Comparison of ENCODE assay signal across 27 cellular contexts in the genomic region with DNA sequence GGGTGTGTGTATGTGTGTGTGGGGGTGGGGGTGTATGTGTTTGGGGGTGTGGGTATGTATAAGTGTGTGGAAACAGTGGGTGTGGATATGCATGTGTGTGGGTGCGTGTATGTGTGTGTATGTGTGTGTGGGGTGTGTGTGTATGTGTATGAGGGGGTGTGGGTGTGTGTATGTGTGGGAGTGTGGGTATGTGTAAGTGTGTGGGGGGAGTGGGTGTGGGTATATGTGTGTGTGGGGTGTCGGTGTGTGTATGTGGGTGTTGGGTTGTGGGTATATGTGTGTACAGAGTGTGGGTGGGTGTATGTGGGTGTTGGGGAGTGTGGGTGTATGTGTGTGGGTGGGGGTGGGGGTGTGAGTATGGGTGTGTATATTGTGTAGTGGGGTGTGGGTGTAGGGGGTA.
A peak's percentile ranks its signal among the peaks of the same experiment; 100 is the strongest.
DNase-seq lines count a peak whose midpoint lies in the region; ATAC-seq, FAIRE-seq and TF ChIP-seq lines count a peak whose summit lies in the region.
"Had no signal": no experiment of that assay in that cellular context is flagged by ENCODE, and none has a peak within 500 bp of the region (broad histone marks: within the 10 kb centered on the region; RNA-seq: fewer than 3 reads in every experiment).

No MANE protein-coding gene starts in this region.

- TF ChIP-seq POLR2A in K562 (conservative IDR thresholded peaks at IDR 0.05): no peak

- H3K9me1 ChIP-seq in K562 (ENCODE audit: control insufficient read depth, insufficient read depth, low read length): no peaks in the 10 kb centered on the region

- no peak for DNase-seq in K562 (ENCODE audit: extremely low read depth in 1 of 4, low spot score in 3 of 4)
- DNase-seq in naive thymus-derived CD4-positive, alpha-beta T cell: no peak
- DNase-seq in activated CD4-positive, alpha-beta T cell treated with anti-CD3 and anti-CD28 coated beads, Interleukin-2, amount 10 ng/mL, durations not matched to agents 7 days and 5 days: no peak
- no peak for DNase-seq in activated CD4-positive, alpha-beta T cell treated with anti-CD3 and anti-CD28 coated beads, Interleukin-2, amount 50 U/mL, for 48 hours
- DNase-seq in activated T-cell treated with anti-CD3 and anti-CD28 coated beads, Interleukin-2, amount 50 U/mL, for 48 hours: no peak
- DNase-seq: 8988T; ACHN; AML-193; BE2C; CD4-positive, alpha-beta T cell; CD8-positive, alpha-beta memory T cell; DMS 273 treated with DMSO at 0.1 percent for 48 hours; DMS79; GF-D8; GM23248; H9; HFFc6 had no signal

- H3K27ac ChIP-seq in HEK293 (ENCODE audit: extremely low read depth, low read depth, low read length): no peak overlapping the region
- H3K27ac ChIP-seq in K562 (ENCODE audit: extremely low read depth, low read depth, low read length): no peak overlapping the region
- H3K27ac ChIP-seq in naive thymus-derived CD4-positive, alpha-beta T cell (ENCODE audit: low read depth, low read length): no peak overlapping the region
- H3K27ac ChIP-seq: A549; BLaER1 treated with 17β-estradiol and CSF1 and Interleukin-3, amounts not matched to agents 10 nM and 100 nM; GM23248 had no signal

- no peak for TF ChIP-seq RAD21 in K562 (CRISPR knock-in tag; conservative IDR thresholded peaks at IDR 0.05 in 1 of 2, IDR thresholded peaks at IDR 0.05 in 1 of 2)

- H3K4me2 ChIP-seq in K562 (ENCODE audit: insufficient read depth, low read length): no peak overlapping the region
- H3K4me2 ChIP-seq: A549; BLaER1 treated with 17β-estradiol and CSF1 and Interleukin-3, amounts not matched to agents 10 nM and 100 nM had no signal

- intact Hi-C loops in K562 (cut with micrococcal nuclease): no loop called here
- intact Hi-C loops in naive thymus-derived CD4-positive, alpha-beta T cell (cut with micrococcal nuclease): no loop called here

- H3K36me3 ChIP-seq in HEK293 (ENCODE audit: control insufficient read depth in 2 of 2, insufficient read depth in 1 of 2, low read length in 2 of 2) (no peaks in the 10 kb centered on the region), K562 (ENCODE audit: control insufficient read depth, insufficient read depth, low read length) (no peaks in the 10 kb centered on the region)
- H3K36me3 ChIP-seq in naive thymus-derived CD4-positive, alpha-beta T cell (ENCODE audit: control insufficient read depth in 2 of 3, insufficient read depth in 3 of 3, low read length in 3 of 3): no peaks in the 10 kb centered on the region
- H3K36me3 ChIP-seq: BE2C; BLaER1 treated with 17β-estradiol and CSF1 and Interleukin-3, amounts not matched to agents 10 nM and 100 nM had no signal

- H2AFZ ChIP-seq in K562 (ENCODE audit: low read depth, low read length): no peak overlapping the region
- H2AFZ ChIP-seq: GM23248 had no signal

- in situ Hi-C loops in K562 (cut with MboI): no loop called here

- WGBS in K562 (ENCODE audit: insufficient coverage, low coverage, missing lambda C conversion rate): 10% methylated on average over 2 of the region's 2 CpGs

- H3K9ac ChIP-seq in K562 (ENCODE audit: insufficient read depth in 1 of 2, low read depth in 2 of 2, low read length in 2 of 2): no peak overlapping the region
- H3K9ac ChIP-seq: BLaER1 treated with 17β-estradiol and CSF1 and Interleukin-3, amounts not matched to agents 10 nM and 100 nM; GM23248 had no signal

- H3K27me3 ChIP-seq in K562 (ENCODE audit: control insufficient read depth in 2 of 2, insufficient read depth in 2 of 2, low read length in 2 of 2): no peaks in the 10 kb centered on the region
- H3K27me3 ChIP-seq in naive thymus-derived CD4-positive, alpha-beta T cell (ENCODE audit: control insufficient read depth in 2 of 2, insufficient read depth in 2 of 2, low read length in 2 of 2): no peaks in the 10 kb centered on the region
- H3K27me3 ChIP-seq: BE2C; BLaER1 treated with 17β-estradiol and CSF1 and Interleukin-3, amounts not matched to agents 10 nM and 100 nM had no signal

- H4K20me1 ChIP-seq in K562 (replicated peaks; ENCODE audit: control insufficient read depth, insufficient read depth, low read length): no peaks in the 10 kb centered on the region
- H4K20me1 ChIP-seq: BLaER1 treated with 17β-estradiol and CSF1 and Interleukin-3, amounts not matched to agents 10 nM and 100 nM had no signal

- FAIRE-seq in K562 (lab: Jason Lieb, UNC): no peak
- FAIRE-seq: A549, D721Med, GM12891, GM18507 had no signal

- H3K4me3 ChIP-seq in HEK293 (ENCODE audit: low read depth, low read length): no peak overlapping the region
- H3K4me3 ChIP-seq in K562: no peak overlapping the region
- H3K4me3 ChIP-seq in naive thymus-derived CD4-positive, alpha-beta T cell (ENCODE audit: low read length): no peak overlapping the region
- H3K4me3 ChIP-seq: A549; BLaER1 treated with 17β-estradiol and CSF1 and Interleukin-3, amounts not matched to agents 10 nM and 100 nM; GM23248 had no signal

- no peaks in the 10 kb centered on the region for H3K4me1 Mint-ChIP-seq in naive thymus-derived CD4-positive, alpha-beta T cell
- no peaks in the 10 kb centered on the region for H3K4me1 Mint-ChIP-seq in stimulated activated memory B cell treated with anti-CD40 and anti-IgM and Interleukin-4, amounts not matched to agents 10 μg/mL and 1 μg/mL and 100 μg/mL, for 72 hours
- no peaks in the 10 kb centered on the region for H3K4me1 Mint-ChIP-seq in activated CD4-positive, alpha-beta T cell treated with anti-CD3 and anti-CD28 coated beads, Interleukin-2, amount 10 ng/mL, durations not matched to agents 7 days and 5 days
- H3K4me1 Mint-ChIP-seq: CD14-positive monocyte; CD8-positive, alpha-beta memory T cell had no signal

- peaks cover 0 to 4% (median 0%) of the 10 kb centered on the region in 11 donors for H3K9me3 Mint-ChIP-seq in naive thymus-derived CD4-positive, alpha-beta T cell
- H3K9me3 Mint-ChIP-seq in stimulated activated memory B cell treated with anti-CD40 and anti-IgM and Interleukin-4, amounts not matched to agents 10 μg/mL and 1 μg/mL and 100 μg/mL, for 72 hours: peaks cover 8% of the 10 kb centered on the region
- H3K9me3 Mint-ChIP-seq in activated CD4-positive, alpha-beta T cell treated with anti-CD3 and anti-CD28 coated beads, Interleukin-2, amount 10 ng/mL, durations not matched to agents 7 days and 5 days: no peaks in the 10 kb centered on the region
- H3K9me3 Mint-ChIP-seq: CD4-positive, alpha-beta T cell; H9 had no signal

- H3K27me3 Mint-ChIP-seq in naive thymus-derived CD4-positive, alpha-beta T cell: peaks cover 0 to 3% (median 0%) of the 10 kb centered on the region in 5 donors
- no peaks in the 10 kb centered on the region for H3K27me3 Mint-ChIP-seq in stimulated activated memory B cell treated with anti-CD40 and anti-IgM and Interleukin-4, amounts not matched to agents 10 μg/mL and 1 μg/mL and 100 μg/mL, for 72 hours
- H3K27me3 Mint-ChIP-seq in activated CD4-positive, alpha-beta T cell treated with anti-CD3 and anti-CD28 coated beads, Interleukin-2, amount 10 ng/mL, durations not matched to agents 7 days and 5 days: no peaks in the 10 kb centered on the region
- H3K27me3 Mint-ChIP-seq: CD4-positive, alpha-beta T cell had no signal

- H3K9me3 ChIP-seq in HEK293 (ENCODE audit: control insufficient read depth, insufficient read depth, low read depth, low read length) (no peaks in the 10 kb centered on the region), K562 (replicated peaks; ENCODE audit: control insufficient read depth, insufficient read depth, low read depth, low read length) (no peaks in the 10 kb centered on the region)
- peaks cover 0 to 3% (median 0%) of the 10 kb centered on the region in 3 experiments for H3K9me3 ChIP-seq in naive thymus-derived CD4-positive, alpha-beta T cell (ENCODE audit: control insufficient read depth in 2 of 3, low read length in 3 of 3)
- H3K9me3 ChIP-seq: A549; BE2C; BLaER1 treated with 17β-estradiol and CSF1 and Interleukin-3, amounts not matched to agents 10 nM and 100 nM had no signal

- no peak for TF ChIP-seq CTCF in HEK293 (tag by site-specific recombination; IDR thresholded peaks at IDR 0.05)
- TF ChIP-seq CTCF in K562 (IDR thresholded peaks at IDR 0.05 in 2 of 3, conservative IDR thresholded peaks at IDR 0.05 in 1 of 3; ENCODE audit: insufficient read depth in 2 of 3, low read depth in 1 of 3, low read length in 3 of 3): no peak

- H3K27ac Mint-ChIP-seq in naive thymus-derived CD4-positive, alpha-beta T cell: no peak overlapping the region
- H3K27ac Mint-ChIP-seq in stimulated activated memory B cell treated with anti-CD40 and anti-IgM and Interleukin-4, amounts not matched to agents 10 μg/mL and 1 μg/mL and 100 μg/mL, for 72 hours: no peak overlapping the region
- H3K27ac Mint-ChIP-seq in activated CD4-positive, alpha-beta T cell treated with anti-CD3 and anti-CD28 coated beads, Interleukin-2, amount 10 ng/mL, durations not matched to agents 7 days and 5 days: no peak overlapping the region
- H3K27ac Mint-ChIP-seq: CD14-positive monocyte; CD4-positive, alpha-beta T cell; CD8-positive, alpha-beta memory T cell; H9; HFFc6 had no signal

- no peak overlapping the region for H3K4me3 Mint-ChIP-seq in naive thymus-derived CD4-positive, alpha-beta T cell
- H3K4me3 Mint-ChIP-seq in stimulated activated memory B cell treated with anti-CD40 and anti-IgM and Interleukin-4, amounts not matched to agents 10 μg/mL and 1 μg/mL and 100 μg/mL, for 72 hours: no peak overlapping the region
- no peak overlapping the region for H3K4me3 Mint-ChIP-seq in activated CD4-positive, alpha-beta T cell treated with anti-CD3 and anti-CD28 coated beads, Interleukin-2, amount 10 ng/mL, durations not matched to agents 7 days and 5 days
- H3K4me3 Mint-ChIP-seq: CD14-positive monocyte; CD4-positive, alpha-beta T cell; CD8-positive, alpha-beta memory T cell; H9; HFFc6 had no signal

- BruUV-seq in K562 (replicated peaks; lab: Mats Ljungman, UMichigan): no TSS peak

- no peaks in the 10 kb centered on the region for H3K36me3 Mint-ChIP-seq in naive thymus-derived CD4-positive, alpha-beta T cell
- H3K36me3 Mint-ChIP-seq in stimulated activated memory B cell treated with anti-CD40 and anti-IgM and Interleukin-4, amounts not matched to agents 10 μg/mL and 1 μg/mL and 100 μg/mL, for 72 hours: no peaks in the 10 kb centered on the region
- no peaks in the 10 kb centered on the region for H3K36me3 Mint-ChIP-seq in activated CD4-positive, alpha-beta T cell treated with anti-CD3 and anti-CD28 coated beads, Interleukin-2, amount 10 ng/mL, durations not matched to agents 7 days and 5 days (ENCODE audit: low read depth)
- H3K36me3 Mint-ChIP-seq: CD14-positive monocyte; CD8-positive, alpha-beta memory T cell had no signal

- POLR2A ChIA-PET in HEK293 (lab: Yijun Ruan, JAX) (no interaction called here), K562 (lab: Yijun Ruan, JAX) (no interaction called here)
- POLR2A ChIA-PET in naive thymus-derived CD4-positive, alpha-beta T cell (lab: Charles Lee): no interaction called here
- POLR2A ChIA-PET in activated CD4-positive, alpha-beta T cell treated with anti-CD3 and anti-CD28 coated beads, Interleukin-2, amount 10 ng/mL, durations not matched to agents 7 days and 5 days (lab: Charles Lee): no interaction called here

- no peaks in the 10 kb centered on the region for H3K4me1 ChIP-seq in HEK293 (ENCODE audit: control insufficient read depth, insufficient read depth, low read length)
- no peaks in the 10 kb centered on the region for H3K4me1 ChIP-seq in K562 (replicated peaks in 1 of 2; ENCODE audit: control insufficient read depth in 2 of 2, insufficient read depth in 2 of 2, low read length in 2 of 2)
- H3K4me1 ChIP-seq in naive thymus-derived CD4-positive, alpha-beta T cell (ENCODE audit: control insufficient read depth in 2 of 2, insufficient read depth in 2 of 2, low read length in 2 of 2): no peaks in the 10 kb centered on the region
- H3K4me1 ChIP-seq: A549; BE2C; BLaER1 treated with 17β-estradiol and CSF1 and Interleukin-3, amounts not matched to agents 10 nM and 100 nM had no signal

- ATAC-seq in K562 (no peak), GM19467 (IDR thresholded peaks at IDR 0.05; ENCODE audit: unreplicated experiment) (no peak)
- ATAC-seq in naive thymus-derived CD4-positive, alpha-beta T cell: peak; percentile 41
- ATAC-seq in stimulated activated memory B cell treated with anti-CD40 and anti-IgM and Interleukin-4, amounts not matched to agents 10 μg/mL and 1 μg/mL and 100 μg/mL, for 72 hours: peak; percentile 12
- ATAC-seq: A549, HCT116 had no signal

- TF ChIP-seq EP300 in K562 (IDR thresholded peaks at IDR 0.05; ENCODE audit: low read length): no peak

- CTCF ChIA-PET in HEK293 (lab: Yijun Ruan, JAX) (no interaction called here), K562 (lab: Yijun Ruan, JAX; ENCODE audit: low intra/inter-chr PET ratio) (no interaction called here)
- CTCF ChIA-PET in naive thymus-derived CD4-positive, alpha-beta T cell (lab: Charles Lee): no interaction called here
- CTCF ChIA-PET in activated CD4-positive, alpha-beta T cell treated with anti-CD3 and anti-CD28 coated beads, Interleukin-2, amount 10 ng/mL, durations not matched to agents 7 days and 5 days (lab: Charles Lee): no interaction called here

- H3K79me2 ChIP-seq in K562 (ENCODE audit: control insufficient read depth, insufficient read depth, low read length): no peaks in the 10 kb centered on the region

Comparison
In these comparisons a context has a peak if more than half of its experiments do, and no peak if none do; other contexts are left out.
1. ATAC-seq: peak in naive thymus-derived CD4-positive, alpha-beta T cell (single experiment) and stimulated activated memory B cell treated with anti-CD40 and anti-IgM and Interleukin-4, amounts not matched to agents 10 μg/mL and 1 μg/mL and 100 μg/mL, for 72 hours (single experiment); none in K562 (single experiment) and GM19467 (single experiment).